In the genomic region with DNA sequence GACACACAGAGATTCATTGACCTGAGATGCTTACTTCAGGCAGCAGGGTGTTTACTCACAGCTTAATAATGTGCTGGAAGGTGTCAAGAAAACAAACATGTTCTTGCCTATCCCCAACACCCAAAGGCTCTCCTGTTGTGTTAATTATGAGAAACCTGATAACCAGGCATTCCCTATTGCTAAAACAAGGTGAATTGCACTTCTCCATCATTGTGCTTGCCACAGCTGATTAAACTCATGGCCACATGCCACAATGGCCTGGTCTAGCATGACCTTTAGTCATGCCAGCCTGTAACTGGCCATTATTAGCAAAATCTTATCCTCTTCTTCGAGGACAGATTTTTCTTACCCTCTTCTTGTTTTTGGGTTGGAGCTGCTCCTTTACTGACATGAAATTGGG, we compare ENCODE assay signal across 20 cellular contexts.
"Had no signal": no experiment of that assay in that cellular context is flagged by ENCODE, and none has a peak within 500 bp of the region (broad histone marks: within the 10 kb centered on the region; RNA-seq: fewer than 3 reads in every experiment).

No MANE protein-coding gene starts in this region.

- DNase-seq: colonic mucosa; erythroblast; heart left ventricle; hypothalamus; left lung; lower lobe of right lung; mesenchymal stem cell; midbrain; naive B cell; occipital lobe; pancreas; right cardiac atrium; stimulated activated CD4-positive, alpha-beta T cell treated with anti-CD3 and anti-CD28 coated beads, Interleukin-2, amount 100 ng/mL, for 48 hours; stimulated activated naive CD8-positive, alpha-beta T cell treated with anti-CD3 and anti-CD28 coated beads, Interleukin-15, Interleukin-2, amounts not matched to agents 100 U/mL and 50 U/mL, for 24 hours; thyroid gland; upper lobe of right lung had no signal

- H3K27ac ChIP-seq: colonic mucosa, foreskin keratinocyte, heart left ventricle, left lung, lower lobe of right lung, pancreas, suprapubic skin, thyroid gland, upper lobe of right lung had no signal

- H3K4me1 ChIP-seq: colonic mucosa, heart left ventricle, left lung, lower lobe of right lung, pancreas, suprapubic skin, thyroid gland, upper lobe of right lung had no signal

- H3K4me3 ChIP-seq: colonic mucosa, heart left ventricle, left lung, lower lobe of right lung, pancreas, smooth muscle cell, suprapubic skin, thyroid gland, upper lobe of right lung had no signal

- H3K4me2 ChIP-seq: smooth muscle cell had no signal

- H3K36me3 ChIP-seq: colonic mucosa, heart left ventricle, left lung, lower lobe of right lung, pancreas, suprapubic skin, thyroid gland, upper lobe of right lung had no signal

- H3K9me3 ChIP-seq: colonic mucosa, pancreas, suprapubic skin, thyroid gland, upper lobe of right lung had no signal

- H3K27me3 ChIP-seq: colonic mucosa, foreskin keratinocyte, left lung, pancreas, suprapubic skin, thyroid gland, upper lobe of right lung had no signal

- ATAC-seq: heart left ventricle; left lung; lower lobe of right lung; pancreas; stimulated activated naive CD8-positive, alpha-beta T cell treated with anti-CD3 and anti-CD28 coated beads, Interleukin-15, Interleukin-2, amounts not matched to agents 100 U/mL and 50 U/mL, for 24 hours; upper lobe of right lung had no signal

- FAIRE-seq: islet of Langerhans, pancreas had no signal
